Comparison of ENCODE assay signal across 28 cellular contexts in genomic region chr1:185581961-185582725, GRCh38.
DNase-seq lines count a peak whose midpoint lies in the region; ATAC-seq and TF ChIP-seq lines count a peak whose summit lies in the region.
"Had no signal": no experiment of that assay in that cellular context is flagged by ENCODE, and none has a peak within 500 bp of the region (broad histone marks: within the 10 kb centered on the region; RNA-seq: fewer than 3 reads in every experiment).

No MANE protein-coding gene starts in this region.

- no peaks in the 10 kb centered on the region for H3K4me1 Mint-ChIP-seq in endodermal cell
- peaks cover 17% of the 10 kb centered on the region for H3K4me1 Mint-ChIP-seq in osteocyte (ENCODE audit: unreplicated experiment)
- H3K4me1 Mint-ChIP-seq in GM23338 = no peaks in the 10 kb centered on the region
- H3K4me1 Mint-ChIP-seq: activated CD4-positive, alpha-beta T cell treated with anti-CD3 and anti-CD28 coated beads for 36 hours; activated naive CD4-positive, alpha-beta T cell treated with anti-CD3 and anti-CD28 coated beads, Interleukin-2, amount 10 ng/mL, durations not matched to agents 7 days and 5 days; activated T-helper 17 cell treated with anti-CD3 and anti-CD28 coated beads, Interleukin-2, amount 50 U/mL, for 72 hours had no signal

- no peak for ATAC-seq in GM23338
- ATAC-seq: activated CD4-positive, alpha-beta T cell treated with anti-CD3 and anti-CD28 coated beads for 36 hours; activated CD8-positive, alpha-beta T cell treated with anti-CD3 and anti-CD28 coated beads, Interleukin-2, amount 10 ng/mL, durations not matched to agents 7 days and 5 days; activated T-helper 17 cell treated with anti-CD3 and anti-CD28 coated beads, Interleukin-2, amount 50 U/mL, for 72 hours; left ventricle myocardium superior; psoas muscle had no signal

- H3K9me2 ChIP-seq in GM23338 (ENCODE audit: insufficient read depth) = 0 out of 2 replicates have a peak, but pooled peaks cover 4% of the 10 kb centered on the region

- no peak overlapping the region for H3K27ac Mint-ChIP-seq in endodermal cell
- peak overlapping the region; percentile 58 for H3K27ac Mint-ChIP-seq in osteocyte (ENCODE audit: unreplicated experiment)
- H3K27ac Mint-ChIP-seq in GM23338 = no peak overlapping the region
- H3K27ac Mint-ChIP-seq: activated CD4-positive, alpha-beta T cell treated with anti-CD3 and anti-CD28 coated beads for 36 hours; activated CD8-positive, alpha-beta T cell treated with anti-CD3 and anti-CD28 coated beads, Interleukin-2, amount 10 ng/mL, durations not matched to agents 7 days and 5 days; activated naive CD4-positive, alpha-beta T cell treated with anti-CD3 and anti-CD28 coated beads, Interleukin-2, amount 10 ng/mL, durations not matched to agents 7 days and 5 days; activated T-helper 17 cell treated with anti-CD3 and anti-CD28 coated beads, Interleukin-2, amount 50 U/mL, for 72 hours had no signal

- TF ChIP-seq CTCF in endodermal cell (conservative IDR thresholded peaks at IDR 0.05) = no peak
- TF ChIP-seq CTCF in osteocyte (IDR thresholded peaks at IDR 0.05) = no peak
- no peak for TF ChIP-seq CTCF in GM23338 (conservative IDR thresholded peaks at IDR 0.05; ENCODE audit: low read depth in 2 of 2)

- DNase-seq in EH (ENCODE audit: low read depth) (peak; percentile 92), LHCN-M2 (ENCODE audit: low read depth) (peak; percentile 21), endodermal cell (no peak), osteocyte (ENCODE audit: extremely low spot score, unreplicated experiment) (no peak), pons (ENCODE audit: low spot score) (no peak), NCI-H510A (lab: John Stamatoyannopoulos, UW) (no peak), GM23338 (ENCODE audit: low spot score) (no peak)
- DNase-seq in stimulated activated CD4-positive, alpha-beta T cell treated with anti-CD3 and anti-CD28 coated beads, Interleukin-4, amount 100 ng/mL, for 24 hours = no peak
- DNase-seq: activated CD4-positive, alpha-beta T cell treated with anti-CD3 and anti-CD28 coated beads for 36 hours; activated CD8-positive, alpha-beta T cell treated with anti-CD3 and anti-CD28 coated beads, Interleukin-2, amount 10 ng/mL, durations not matched to agents 7 days and 5 days; activated naive CD4-positive, alpha-beta T cell treated with anti-CD3 and anti-CD28 coated beads, Interleukin-2, amount 10 ng/mL, durations not matched to agents 7 days and 5 days; GF-D8; head of caudate nucleus; left ventricle myocardium superior; NCI-H1417 treated with DMSO at 0.1 percent for 48 hours; NCI-H2029 treated with DMSO at 0.1 percent for 48 hours; NCI-H748 treated with DMSO at 0.1 percent for 48 hours; psoas muscle; SIG-M5; sigmoid colon; stimulated activated CD4-positive, alpha-beta T cell treated with anti-CD3 and anti-CD28 coated beads, Interleukin-4, amount 100 ng/mL, for 4 hours; T-helper 9 cell had no signal

- 96 to 100% methylated on average over 2 to 4 of the region's 4 CpGs for WGBS in endodermal cell (ENCODE audit: insufficient coverage in 1 of 2, insufficient read length in 1 of 2), 2 experiments

- H3K4me1 ChIP-seq in endodermal cell (ENCODE audit: control insufficient read depth, insufficient read depth, low read length) = peaks cover 4% of the 10 kb centered on the region
- no peaks in the 10 kb centered on the region for H3K4me1 ChIP-seq in GM23338 (ENCODE audit: insufficient read depth)
- H3K4me1 ChIP-seq: BLaER1, psoas muscle, sigmoid colon, tibial nerve had no signal

- H3K9me3 Mint-ChIP-seq in endodermal cell (peaks cover 98% of the 10 kb centered on the region), osteocyte (ENCODE audit: unreplicated experiment) (peaks cover 55% of the 10 kb centered on the region), GM23338 (peaks cover 85% of the 10 kb centered on the region)

- H3K27ac ChIP-seq in endodermal cell (ENCODE audit: low read depth, low read length) = no peak overlapping the region
- H3K27ac ChIP-seq in GM23338 (ENCODE audit: low read depth) = no peak overlapping the region
- H3K27ac ChIP-seq: BLaER1, HL-60, KMS-11, psoas muscle, sigmoid colon, tibial nerve, VCaP had no signal

- no peaks in the 10 kb centered on the region for H3K27me3 ChIP-seq in endodermal cell (ENCODE audit: control insufficient read depth, insufficient read depth, low read length, poor library complexity, severe bottlenecking)
- H3K27me3 ChIP-seq in GM23338 (ENCODE audit: insufficient read depth) = no peaks in the 10 kb centered on the region
- H3K27me3 ChIP-seq: BLaER1, sigmoid colon, tibial nerve had no signal

- H3K4me3 ChIP-seq in endodermal cell (ENCODE audit: low read length) (peak overlapping the region; percentile 72), GM23338 (no peak overlapping the region)
- H3K4me3 ChIP-seq: BLaER1, psoas muscle, sigmoid colon, tibial nerve had no signal

- no peaks in the 10 kb centered on the region for H3F3A ChIP-seq in GM23338 (replicated peaks; ENCODE audit: low read depth)

- H3K36me3 ChIP-seq in endodermal cell (ENCODE audit: control insufficient read depth, insufficient read depth, low read length) = no peaks in the 10 kb centered on the region
- peaks cover 6% of the 10 kb centered on the region for H3K36me3 ChIP-seq in GM23338 (ENCODE audit: insufficient read depth)
- H3K36me3 ChIP-seq: BLaER1, sigmoid colon, tibial nerve had no signal

- no peaks in the 10 kb centered on the region for H4K20me1 ChIP-seq in GM23338 (replicated peaks; ENCODE audit: insufficient read depth)
- H4K20me1 ChIP-seq: BLaER1 had no signal

- H3K4me2 ChIP-seq in GM23338 = no peak overlapping the region
- H3K4me2 ChIP-seq: BLaER1, KMS-11 had no signal

- no peaks in the 10 kb centered on the region for H3K27me3 Mint-ChIP-seq in endodermal cell (ENCODE audit: insufficient read depth)
- H3K27me3 Mint-ChIP-seq in osteocyte (ENCODE audit: unreplicated experiment) = no peaks in the 10 kb centered on the region
- H3K27me3 Mint-ChIP-seq in GM23338 (ENCODE audit: insufficient read depth, low read depth, poor library complexity) = peaks cover 2% of the 10 kb centered on the region
- H3K27me3 Mint-ChIP-seq: activated CD4-positive, alpha-beta T cell treated with anti-CD3 and anti-CD28 coated beads for 36 hours; activated naive CD4-positive, alpha-beta T cell treated with anti-CD3 and anti-CD28 coated beads, Interleukin-2, amount 10 ng/mL, durations not matched to agents 7 days and 5 days; activated T-helper 17 cell treated with anti-CD3 and anti-CD28 coated beads, Interleukin-2, amount 50 U/mL, for 72 hours had no signal

- peaks cover 96% of the 10 kb centered on the region for H3K9me3 ChIP-seq in endodermal cell (ENCODE audit: control insufficient read depth, low read length)

- no peaks in the 10 kb centered on the region for H3K79me2 ChIP-seq in GM23338 (replicated peaks; ENCODE audit: insufficient read depth)

- H3K36me3 Mint-ChIP-seq in endodermal cell (ENCODE audit: low read depth) (peaks cover 35% of the 10 kb centered on the region), osteocyte (ENCODE audit: unreplicated experiment) (peaks cover 25% of the 10 kb centered on the region), GM23338 (ENCODE audit: low read depth) (peaks cover 67% of the 10 kb centered on the region)

- no peak overlapping the region for H3K9ac ChIP-seq in endodermal cell (ENCODE audit: extremely low read depth, low read length, poor library complexity, severe bottlenecking)
- H3K9ac ChIP-seq: BLaER1, KMS-11 had no signal

- no peak overlapping the region for H2AFZ ChIP-seq in GM23338

- no peak overlapping the region for H3K4me3 Mint-ChIP-seq in endodermal cell
- no peak overlapping the region for H3K4me3 Mint-ChIP-seq in osteocyte (ENCODE audit: unreplicated experiment)
- no peak overlapping the region for H3K4me3 Mint-ChIP-seq in GM23338
- H3K4me3 Mint-ChIP-seq: activated CD4-positive, alpha-beta T cell treated with anti-CD3 and anti-CD28 coated beads for 36 hours; activated CD8-positive, alpha-beta T cell treated with anti-CD3 and anti-CD28 coated beads, Interleukin-2, amount 10 ng/mL, durations not matched to agents 7 days and 5 days; activated naive CD4-positive, alpha-beta T cell treated with anti-CD3 and anti-CD28 coated beads, Interleukin-2, amount 10 ng/mL, durations not matched to agents 7 days and 5 days; activated T-helper 17 cell treated with anti-CD3 and anti-CD28 coated beads, Interleukin-2, amount 50 U/mL, for 72 hours had no signal

TF ChIP-seq in GM23338, 12 proteins besides CTCF, POLR2A, EP300 and RAD21 (continues in another document):
- no peak for TF ChIP-seq ZNF114 (CRISPR knock-in tag; IDR thresholded peaks at IDR 0.05)

Comparison
In these comparisons a context has a peak if more than half of its experiments do, and no peak if none do; other contexts are left out.
1. DNase-seq: peak in EH (single experiment) and LHCN-M2 (single experiment); none in endodermal cell (single experiment), osteocyte (single experiment), pons (single experiment), NCI-H510A (single experiment), stimulated activated CD4-positive, alpha-beta T cell treated with anti-CD3 and anti-CD28 coated beads, Interleukin-4, amount 100 ng/mL, for 24 hours (single experiment) and GM23338 (single experiment).